Comparison of ENCODE assay signal across 19 cellular contexts in the genomic region with DNA sequence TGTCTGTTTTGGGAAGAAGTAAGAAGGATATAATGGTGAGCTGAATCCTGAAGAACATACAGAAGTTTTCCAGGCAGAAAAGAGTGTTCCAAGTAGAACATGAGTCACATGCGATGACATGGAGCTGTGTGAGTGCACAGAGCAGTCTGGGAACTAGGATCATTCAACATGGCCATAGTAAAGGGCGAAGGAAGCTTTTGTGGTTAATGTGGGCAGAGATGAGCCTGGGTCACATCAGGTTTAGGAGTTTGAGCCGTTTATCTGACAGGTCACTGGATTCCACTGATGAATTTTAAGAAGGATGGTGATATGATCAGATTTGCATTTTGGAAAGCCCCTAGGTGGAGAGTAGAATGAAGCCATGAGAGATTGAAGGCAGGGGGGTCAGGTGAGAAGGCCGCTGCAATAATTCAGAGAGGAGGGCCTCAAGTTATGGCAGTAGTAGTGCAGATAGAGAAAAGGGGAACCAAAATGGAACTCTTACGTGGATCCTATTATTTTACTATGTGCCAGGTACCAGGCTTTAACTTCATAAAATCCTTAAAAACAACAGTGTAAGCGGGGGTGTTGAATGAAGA.
DNase-seq lines count a peak whose midpoint lies in the region; ATAC-seq and FAIRE-seq lines count a peak whose summit lies in the region.
"Had no signal": no experiment of that assay in that cellular context is flagged by ENCODE, and none has a peak within 500 bp of the region (broad histone marks: within the 10 kb centered on the region; RNA-seq: fewer than 3 reads in every experiment).

No MANE protein-coding gene starts in this region.

- H3F3A ChIP-seq in GM23248 (ENCODE audit: insufficient read depth): peaks cover 7% of the 10 kb centered on the region; the same call in 1 of the 2 replicates

- H3K4me3 ChIP-seq in BLaER1 treated with 17β-estradiol and CSF1 and Interleukin-3, amounts not matched to agents 10 nM and 100 nM: no peak overlapping the region
- H3K4me3 ChIP-seq in GM23248: no peak overlapping the region
- H3K4me3 ChIP-seq: esophagus muscularis mucosa, mucosa of descending colon, stomach, upper lobe of left lung had no signal

- ATAC-seq in HG03196 (IDR thresholded peaks at IDR 0.05; ENCODE audit: unreplicated experiment): no peak
- ATAC-seq: left lobe of liver, mucosa of descending colon had no signal

- H3K9ac ChIP-seq in BLaER1 treated with 17β-estradiol and CSF1 and Interleukin-3, amounts not matched to agents 10 nM and 100 nM: no peak overlapping the region
- no peak overlapping the region for H3K9ac ChIP-seq in GM23248

- H3K27ac ChIP-seq in BLaER1 treated with 17β-estradiol and CSF1 and Interleukin-3, amounts not matched to agents 10 nM and 100 nM: no peak overlapping the region
- H3K27ac ChIP-seq in GM23248: no peak overlapping the region
- H3K27ac ChIP-seq: esophagus muscularis mucosa, stomach, upper lobe of left lung had no signal

- no peaks in the 10 kb centered on the region for H3K9me2 ChIP-seq in GM23248 (ENCODE audit: insufficient read depth)

- in situ Hi-C loops in GM23248 (cut with MboI): no loop called here

- WGBS in GM23248 (ENCODE audit: low coverage in 1 of 2, low lambda C conversion rate in 2 of 2, missing lambda C conversion rate in 2 of 2), 2 experiments: 74 to 76% methylated on average over 6 of the region's 6 CpGs

- no peaks in the 10 kb centered on the region for H3K79me2 ChIP-seq in GM23248 (ENCODE audit: insufficient read depth)

- FAIRE-seq in islet of Langerhans (lab: Jason Lieb, UNC): peak; percentile 94

- H2AFZ ChIP-seq in GM23248: no peak overlapping the region

- no peaks in the 10 kb centered on the region for H3K36me3 ChIP-seq in BLaER1 treated with 17β-estradiol and CSF1 and Interleukin-3, amounts not matched to agents 10 nM and 100 nM
- no peaks in the 10 kb centered on the region for H3K36me3 ChIP-seq in GM23248 (ENCODE audit: low read depth)
- H3K36me3 ChIP-seq: esophagus muscularis mucosa, stomach, upper lobe of left lung had no signal

- peak overlapping the region in 8 of 11 experiments; percentile 6 to 48 (median 24); a peak in 11 of 22 replicates for H3K4me2 ChIP-seq in BLaER1 treated with 17β-estradiol and CSF1 and Interleukin-3, amounts not matched to agents 10 nM and 100 nM
- no peak overlapping the region for H3K4me2 ChIP-seq in GM23248 (ENCODE audit: unreplicated experiment)

- no peaks in the 10 kb centered on the region for H4K20me1 ChIP-seq in BLaER1 treated with 17β-estradiol and CSF1 and Interleukin-3, amounts not matched to agents 10 nM and 100 nM
- H4K20me1 ChIP-seq in GM23248 (ENCODE audit: insufficient read depth): no peaks in the 10 kb centered on the region

- peaks cover 0 to 3% (median 0%) of the 10 kb centered on the region in 11 experiments; a peak in 1 of 22 replicates for H3K9me3 ChIP-seq in BLaER1 treated with 17β-estradiol and CSF1 and Interleukin-3, amounts not matched to agents 10 nM and 100 nM (replicated peaks in 1 of 11)
- H3K9me3 ChIP-seq in GM23248 (ENCODE audit: low read depth): no peaks in the 10 kb centered on the region
- H3K9me3 ChIP-seq: esophagus muscularis mucosa, mucosa of descending colon, stomach, upper lobe of left lung had no signal

- H3K27me3 ChIP-seq in BLaER1 treated with 17β-estradiol and CSF1 and Interleukin-3, amounts not matched to agents 10 nM and 100 nM: no peaks in the 10 kb centered on the region
- H3K27me3 ChIP-seq in GM23248 (replicated peaks; ENCODE audit: insufficient read depth): no peaks in the 10 kb centered on the region
- H3K27me3 ChIP-seq: esophagus muscularis mucosa, stomach, upper lobe of left lung had no signal

- peak; percentile 39 for DNase-seq in GM23248
- peak; percentile 72 for DNase-seq in OCI-M1 (lab: John Stamatoyannopoulos, UW)
- no peak for DNase-seq in HuH-7.5 (ENCODE audit: low spot score)
- no peak for DNase-seq in NCI-H526 treated with DMSO at 0.1 percent for 48 hours (lab: John Stamatoyannopoulos, UW)
- DNase-seq in NCI-H2107 treated with DMSO at 0.1 percent for 48 hours (lab: John Stamatoyannopoulos, UW; ENCODE audit: unreplicated experiment): no peak
- DNase-seq: activated CD4-positive, alpha-beta T cell treated with anti-CD3 and anti-CD28 coated beads for 1 hour; activated effector memory CD4-positive, alpha-beta T cell treated with anti-CD3 and anti-CD28 coated beads, Interleukin-2, amount 50 U/mL, for 16 hours; amygdala; mucosa of descending colon; NCI-H2029 treated with DMSO at 0.1 percent for 48 hours; retina; stomach; T-helper 9 cell; upper lobe of left lung had no signal

- H3K4me1 ChIP-seq in BLaER1 treated with 17β-estradiol and CSF1 and Interleukin-3, amounts not matched to agents 10 nM and 100 nM: peaks cover 15 to 41% (median 26%) of the 10 kb centered on the region in 10 experiments
- H3K4me1 ChIP-seq in GM23248 (ENCODE audit: insufficient read depth): peaks cover 16% of the 10 kb centered on the region
- H3K4me1 ChIP-seq: esophagus muscularis mucosa, stomach, upper lobe of left lung had no signal

Comparison
In these comparisons a context has a peak if more than half of its experiments do, and no peak if none do; other contexts are left out.
1. DNase-seq: peak in GM23248 (single experiment) and OCI-M1 (single experiment); none in HuH-7.5 (single experiment), NCI-H526 treated with DMSO at 0.1 percent for 48 hours (single experiment) and NCI-H2107 treated with DMSO at 0.1 percent for 48 hours (single experiment).